ENCODE assay signal across 9 cellular contexts in the genomic region with DNA sequence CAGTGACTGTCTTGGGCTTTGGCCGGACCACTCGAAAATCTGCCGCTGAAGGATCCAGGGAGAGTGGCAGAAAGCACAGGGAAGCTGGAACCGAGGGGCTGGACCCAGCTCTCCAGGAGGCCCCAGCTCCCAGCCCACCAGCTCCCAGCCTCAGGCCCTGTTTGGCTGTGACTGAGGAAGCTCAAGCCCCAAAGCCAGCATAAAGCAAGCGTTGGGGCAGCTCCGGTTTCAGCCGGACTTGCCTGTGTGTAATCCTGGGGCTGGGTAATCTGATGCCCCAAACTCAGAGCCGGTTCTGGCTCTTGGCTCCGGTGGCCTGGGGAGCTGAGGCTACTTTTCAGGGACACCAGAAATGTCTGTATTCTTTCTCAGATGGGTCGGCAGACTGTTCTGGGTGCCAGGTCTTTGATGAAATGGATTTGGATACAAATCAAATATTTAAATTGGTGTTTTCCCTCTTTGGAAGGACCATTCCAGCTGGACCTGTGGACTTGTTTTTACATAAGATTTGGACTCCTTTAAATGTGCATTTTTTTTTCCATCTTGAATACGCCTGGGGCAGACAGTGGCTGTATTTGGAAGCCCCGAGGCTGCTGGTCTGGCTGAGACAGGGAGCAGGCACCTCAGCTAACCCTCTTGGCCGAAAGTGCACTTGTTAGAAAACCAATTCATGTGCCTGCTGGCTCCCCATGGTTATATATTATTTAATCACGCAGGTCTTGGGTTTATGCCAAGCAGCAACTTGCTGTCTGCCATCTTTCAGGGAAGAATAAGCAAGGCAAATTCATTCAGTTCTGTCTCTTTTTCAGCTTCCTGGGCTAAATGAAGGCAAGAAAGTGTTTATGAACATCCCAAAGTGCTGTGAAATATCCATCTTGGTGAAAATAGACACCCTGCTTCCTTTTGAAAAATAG. TPM values are rescaled to one million over a fixed set of nuclear protein-coding genes. Genes with fewer than 3 reads are reported as not detected.
DNase-seq lines count a peak whose midpoint lies in the region; TF ChIP-seq lines count a peak whose summit lies in the region.
"Had no signal": no experiment of that assay in that cellular context is flagged by ENCODE, and none has a peak within 500 bp of the region (broad histone marks: within the 10 kb centered on the region; RNA-seq: fewer than 3 reads in every experiment).

No MANE protein-coding gene starts in this region.

- no peaks in the 10 kb centered on the region for H3K9me3 Mint-ChIP-seq in activated T-helper 2 cell treated with anti-CD3 and anti-CD28 coated beads, Interferon-gamma antibody, Interleukin-2, Interleukin-4, amounts not matched to agents 10 μg/mL and 5 μg/mL and 100 μg/mL, durations not matched to agents 14 hours and 24 hours and 36 hours

- H3K27ac ChIP-seq in SK-N-MC (no peak overlapping the region), stomach smooth muscle (ENCODE audit: low read length) (peak overlapping the region; percentile 78)

- H3K4me3 Mint-ChIP-seq in activated T-helper 2 cell treated with anti-CD3 and anti-CD28 coated beads, Interferon-gamma antibody, Interleukin-2, Interleukin-4, amounts not matched to agents 10 μg/mL and 5 μg/mL and 100 μg/mL, durations not matched to agents 14 hours and 24 hours and 36 hours (ENCODE audit: low read depth) = no peak overlapping the region
- H3K4me3 Mint-ChIP-seq: activated B cell treated with CpG ODN at 0.5 μM for 24 hours had no signal

- no peak for TF ChIP-seq RAD21 in Ishikawa (IDR thresholded peaks at IDR 0.05; ENCODE audit: low read depth)

- peaks cover 21% of the 10 kb centered on the region for H3K4me1 ChIP-seq in stomach smooth muscle (ENCODE audit: control insufficient read depth, insufficient read depth, low read length)

- no peak for TF ChIP-seq EP300 in Ishikawa (IDR thresholded peaks at IDR 0.05; ENCODE audit: borderline replicate concordance)

- intact Hi-C loops in activated T-helper 2 cell treated with anti-CD3 and anti-CD28 coated beads, Interferon-gamma antibody, Interleukin-2, Interleukin-4, amounts not matched to agents 10 μg/mL and 5 μg/mL and 100 μg/mL, durations not matched to agents 14 hours and 24 hours and 36 hours (cut with micrococcal nuclease) = no loop called here

- H3K36me3 ChIP-seq in SK-N-MC (ENCODE audit: insufficient read depth, low read length) (no peaks in the 10 kb centered on the region), stomach smooth muscle (ENCODE audit: control insufficient read depth in 2 of 2, insufficient read depth in 2 of 2, low read length in 2 of 2) (no peaks in the 10 kb centered on the region)

- no peaks in the 10 kb centered on the region for H3K4me1 Mint-ChIP-seq in activated T-helper 2 cell treated with anti-CD3 and anti-CD28 coated beads, Interferon-gamma antibody, Interleukin-2, Interleukin-4, amounts not matched to agents 10 μg/mL and 5 μg/mL and 100 μg/mL, durations not matched to agents 14 hours and 24 hours and 36 hours (ENCODE audit: low read depth)
- H3K4me1 Mint-ChIP-seq: activated B cell treated with CpG ODN at 0.5 μM for 24 hours had no signal

- H3K9me3 ChIP-seq in SK-N-MC (ENCODE audit: low read depth, low read length) (no peaks in the 10 kb centered on the region), stomach smooth muscle (ENCODE audit: control insufficient read depth in 2 of 2, low read length in 2 of 2) (peaks cover 2 to 5% of the 10 kb centered on the region in 2 donors)

- no peak overlapping the region for H3K27ac Mint-ChIP-seq in activated T-helper 2 cell treated with anti-CD3 and anti-CD28 coated beads, Interferon-gamma antibody, Interleukin-2, Interleukin-4, amounts not matched to agents 10 μg/mL and 5 μg/mL and 100 μg/mL, durations not matched to agents 14 hours and 24 hours and 36 hours
- H3K27ac Mint-ChIP-seq: activated B cell treated with CpG ODN at 0.5 μM for 24 hours had no signal

- H3K9ac ChIP-seq in SK-N-MC (ENCODE audit: insufficient read length) = no peak overlapping the region
- peak overlapping the region; percentile 44 to 47 for H3K9ac ChIP-seq in stomach smooth muscle (ENCODE audit: low read length in 2 of 2)

- DNase-seq in SK-N-MC (ENCODE audit: low read depth, low spot score) (peak; percentile 6), iPS DF 19.7 (ENCODE audit: low read depth, low spot score) (peak; percentile 70), D341Med (ENCODE audit: low spot score) (no peak), midbrain (lab: John Stamatoyannopoulos, UW) (no peak), GM19238 (ENCODE audit: insufficient read length, low spot score) (no peak)
- DNase-seq in activated T-helper 2 cell treated with anti-CD3 and anti-CD28 coated beads, Interferon-gamma antibody, Interleukin-2, Interleukin-4, amounts not matched to agents 10 μg/mL and 5 μg/mL and 100 μg/mL, durations not matched to agents 14 hours and 24 hours and 36 hours (ENCODE audit: low spot score) = no peak
- DNase-seq: activated B cell treated with CpG ODN at 0.5 μM for 24 hours had no signal

- H3K27me3 ChIP-seq in stomach smooth muscle (ENCODE audit: control insufficient read depth in 1 of 2, insufficient read depth in 2 of 2, low read length in 2 of 2) = no peaks in the 10 kb centered on the region

- peaks cover 6% of the 10 kb centered on the region for H3K27me3 Mint-ChIP-seq in activated T-helper 2 cell treated with anti-CD3 and anti-CD28 coated beads, Interferon-gamma antibody, Interleukin-2, Interleukin-4, amounts not matched to agents 10 μg/mL and 5 μg/mL and 100 μg/mL, durations not matched to agents 14 hours and 24 hours and 36 hours (ENCODE audit: low read depth)

- no peaks in the 10 kb centered on the region for H3K36me3 Mint-ChIP-seq in activated T-helper 2 cell treated with anti-CD3 and anti-CD28 coated beads, Interferon-gamma antibody, Interleukin-2, Interleukin-4, amounts not matched to agents 10 μg/mL and 5 μg/mL and 100 μg/mL, durations not matched to agents 14 hours and 24 hours and 36 hours (ENCODE audit: low read depth)

- H3K4me3 ChIP-seq in SK-N-MC = 0 out of 2 replicates have a peak overlapping the region, but pooled peaks have one; percentile 31
- no peak overlapping the region for H3K4me3 ChIP-seq in stomach smooth muscle (ENCODE audit: low read length in 2 of 2)

TF ChIP-seq in Ishikawa, 13 proteins besides CTCF, POLR2A, EP300 and RAD21:
- TF ChIP-seq, protein P1, sequence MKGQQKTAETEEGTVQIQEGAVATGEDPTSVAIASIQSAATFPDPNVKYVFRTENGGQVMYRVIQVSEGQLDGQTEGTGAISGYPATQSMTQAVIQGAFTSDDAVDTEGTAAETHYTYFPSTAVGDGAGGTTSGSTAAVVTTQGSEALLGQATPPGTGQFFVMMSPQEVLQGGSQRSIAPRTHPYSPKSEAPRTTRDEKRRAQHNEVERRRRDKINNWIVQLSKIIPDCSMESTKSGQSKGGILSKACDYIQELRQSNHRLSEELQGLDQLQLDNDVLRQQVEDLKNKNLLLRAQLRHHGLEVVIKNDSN (IDR thresholded peaks at IDR 0.05) = no peak
- TF ChIP-seq TEAD4 (IDR thresholded peaks at IDR 0.05) = no peak
- peak; percentile 48; the same call in 1 of the 2 replicates for TF ChIP-seq TCF12 (IDR thresholded peaks at IDR 0.05; ENCODE audit: low read depth)
- 0 out of 2 replicates have a peak, but pooled peaks have one; percentile 22 for TF ChIP-seq TAF1 (IDR thresholded peaks at IDR 0.05; ENCODE audit: low read depth)
- no peak for TF ChIP-seq CREB1 (IDR thresholded peaks at IDR 0.05; ENCODE audit: low read depth)
- peak; percentile 36; the same call in 1 of the 2 replicates for TF ChIP-seq YY1 (IDR thresholded peaks at IDR 0.05; ENCODE audit: low read depth)
- TF ChIP-seq, protein P2, sequence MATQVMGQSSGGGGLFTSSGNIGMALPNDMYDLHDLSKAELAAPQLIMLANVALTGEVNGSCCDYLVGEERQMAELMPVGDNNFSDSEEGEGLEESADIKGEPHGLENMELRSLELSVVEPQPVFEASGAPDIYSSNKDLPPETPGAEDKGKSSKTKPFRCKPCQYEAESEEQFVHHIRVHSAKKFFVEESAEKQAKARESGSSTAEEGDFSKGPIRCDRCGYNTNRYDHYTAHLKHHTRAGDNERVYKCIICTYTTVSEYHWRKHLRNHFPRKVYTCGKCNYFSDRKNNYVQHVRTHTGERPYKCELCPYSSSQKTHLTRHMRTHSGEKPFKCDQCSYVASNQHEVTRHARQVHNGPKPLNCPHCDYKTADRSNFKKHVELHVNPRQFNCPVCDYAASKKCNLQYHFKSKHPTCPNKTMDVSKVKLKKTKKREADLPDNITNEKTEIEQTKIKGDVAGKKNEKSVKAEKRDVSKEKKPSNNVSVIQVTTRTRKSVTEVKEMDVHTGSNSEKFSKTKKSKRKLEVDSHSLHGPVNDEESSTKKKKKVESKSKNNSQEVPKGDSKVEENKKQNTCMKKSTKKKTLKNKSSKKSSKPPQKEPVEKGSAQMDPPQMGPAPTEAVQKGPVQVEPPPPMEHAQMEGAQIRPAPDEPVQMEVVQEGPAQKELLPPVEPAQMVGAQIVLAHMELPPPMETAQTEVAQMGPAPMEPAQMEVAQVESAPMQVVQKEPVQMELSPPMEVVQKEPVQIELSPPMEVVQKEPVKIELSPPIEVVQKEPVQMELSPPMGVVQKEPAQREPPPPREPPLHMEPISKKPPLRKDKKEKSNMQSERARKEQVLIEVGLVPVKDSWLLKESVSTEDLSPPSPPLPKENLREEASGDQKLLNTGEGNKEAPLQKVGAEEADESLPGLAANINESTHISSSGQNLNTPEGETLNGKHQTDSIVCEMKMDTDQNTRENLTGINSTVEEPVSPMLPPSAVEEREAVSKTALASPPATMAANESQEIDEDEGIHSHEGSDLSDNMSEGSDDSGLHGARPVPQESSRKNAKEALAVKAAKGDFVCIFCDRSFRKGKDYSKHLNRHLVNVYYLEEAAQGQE (IDR thresholded peaks at IDR 0.05; ENCODE audit: low read depth) = no peak
- no peak for TF ChIP-seq CEBPB (IDR thresholded peaks at IDR 0.05)
- TF ChIP-seq, protein P3, sequence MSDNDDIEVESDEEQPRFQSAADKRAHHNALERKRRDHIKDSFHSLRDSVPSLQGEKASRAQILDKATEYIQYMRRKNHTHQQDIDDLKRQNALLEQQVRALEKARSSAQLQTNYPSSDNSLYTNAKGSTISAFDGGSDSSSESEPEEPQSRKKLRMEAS (IDR thresholded peaks at IDR 0.05) = no peak; the same call in 1 of the 2 replicates
- TF ChIP-seq EGR1 (IDR thresholded peaks at IDR 0.05) = no peak
- TF ChIP-seq NFIC (IDR thresholded peaks at IDR 0.05) = peak; percentile 69
- no peak for TF ChIP-seq FOXM1 (IDR thresholded peaks at IDR 0.05; ENCODE audit: borderline replicate concordance, low read depth)

RNA-seq across cellular contexts. Expression of a gene that starts 29.6 kb away (rescaled TPM):
- 11.7 and 12.2 TPM in 2 replicates for total RNA-seq in activated T-helper 2 cell treated with anti-CD3 and anti-CD28 coated beads, Interferon-gamma antibody, Interleukin-2, Interleukin-4, amounts not matched to agents 10 μg/mL and 5 μg/mL and 100 μg/mL, durations not matched to agents 14 hours and 24 hours and 36 hours

Comparison
In these comparisons a context has a peak if more than half of its experiments do, and no peak if none do; other contexts are left out.
1. DNase-seq: peak in SK-N-MC (single experiment) and iPS DF 19.7 (single experiment); none in D341Med (single experiment), midbrain (single experiment), activated T-helper 2 cell treated with anti-CD3 and anti-CD28 coated beads, Interferon-gamma antibody, Interleukin-2, Interleukin-4, amounts not matched to agents 10 μg/mL and 5 μg/mL and 100 μg/mL, durations not matched to agents 14 hours and 24 hours and 36 hours (single experiment) and GM19238 (single experiment).